Comparison of ENCODE assay signal across 9 cellular contexts in genomic region chr2:238784671-238785527, GRCh38.
DNase-seq lines count a peak whose midpoint lies in the region; ATAC-seq and TF ChIP-seq lines count a peak whose summit lies in the region.
"Had no signal": no experiment of that assay in that cellular context is flagged by ENCODE, and none has a peak within 500 bp of the region (broad histone marks: within the 10 kb centered on the region; RNA-seq: fewer than 3 reads in every experiment).

No MANE protein-coding gene starts in this region.

- no peak overlapping the region for H3K23ac ChIP-seq in IMR-90 (ENCODE audit: low read depth, low read length)

- H3K27me3 Mint-ChIP-seq in Caco-2 (ENCODE audit: insufficient read depth, unreplicated experiment), result peaks cover 4% of the 10 kb centered on the region
- H3K27me3 Mint-ChIP-seq in type B pancreatic cell, result peaks cover 15% of the 10 kb centered on the region

- H3K36me3 Mint-ChIP-seq in Caco-2 (ENCODE audit: insufficient read depth, unreplicated experiment) (no peaks in the 10 kb centered on the region), type B pancreatic cell (no peaks in the 10 kb centered on the region)

- no peak overlapping the region for H2BK15ac ChIP-seq in IMR-90 (ENCODE audit: low read depth, low read length)

- DNase-seq in Caco-2 (peak; percentile 46 to 47), IMR-90 (peak; percentile 61), RWPE1 (ENCODE audit: low spot score) (peak; percentile 74), glomerular endothelial cell (ENCODE audit: extremely low read depth, low read depth, low spot score) (peak; percentile 20), posterior vena cava (ENCODE audit: low spot score) (peak; percentile 92), type B pancreatic cell (ENCODE audit: extremely low spot score, unreplicated experiment) (no peak)
- DNase-seq in activated gamma-delta T cell treated with anti-CD3 and anti-CD28 coated beads, Interleukin-2, amount 50 U/mL, for 16 hours (ENCODE audit: low read depth), result peak; percentile 19

- intact Hi-C loops in Caco-2 (cut with micrococcal nuclease; ENCODE audit: unreplicated experiment), result loop anchor here (2.0 to 5.0 kb wide), 2 partner anchors 278 to 414 kb away; no protein-coding TSS in a partner anchor
- intact Hi-C loops in IMR-90 (cut with micrococcal nuclease), result loop anchor here (1.0 to 10.0 kb wide), 5 partner anchors 190 to 428 kb away; no protein-coding TSS in a partner anchor
- intact Hi-C loops in posterior vena cava (cut with DNase I), result loop anchor here (10.0 kb wide), 3 partner anchors 50 to 420 kb away; no protein-coding TSS in a partner anchor

- no peaks in the 10 kb centered on the region for H3K9me1 ChIP-seq in IMR-90 (ENCODE audit: insufficient read depth, low read length)

- no peak overlapping the region for H3K18ac ChIP-seq in IMR-90 (ENCODE audit: low read depth, low read length)

- in situ Hi-C loops in IMR-90 (cut with MboI; ENCODE audit: low sequenced_read_pairs), result loop anchor here (10.0 kb wide), 1 partner anchor 420 kb away; no protein-coding TSS in a partner anchor

- 14% methylated on average over 7 of the region's 17 CpGs; no CpG with 5 or more reads in 1 of the 2 experiments for WGBS in IMR-90 (ENCODE audit: extremely low coverage in 2 of 2, insufficient read length in 1 of 2), 2 experiments

- H3K27ac Mint-ChIP-seq in Caco-2 (ENCODE audit: unreplicated experiment), result no peak overlapping the region
- H3K27ac Mint-ChIP-seq in type B pancreatic cell, result no peak overlapping the region
- H3K27ac Mint-ChIP-seq: T-helper 1 cell treated with Interleukin-12 subunit alpha and Interleukin-12 subunit beta and Interleukin-4 antibody, amounts not matched to agents 30 μg/mL and 1 μg/mL, for 36 hours had no signal

- H2AK5ac ChIP-seq in IMR-90 (ENCODE audit: low read depth, low read length), result no peak overlapping the region

- H3K4me3 ChIP-seq in Caco-2 (ENCODE audit: low read depth, low read length), result no peak overlapping the region
- no peak overlapping the region for H3K4me3 ChIP-seq in IMR-90 (ENCODE audit: insufficient read depth, low read depth, low read length)

- H3K4me3 Mint-ChIP-seq in Caco-2 (ENCODE audit: unreplicated experiment) (no peak overlapping the region), type B pancreatic cell (no peak overlapping the region)
- H3K4me3 Mint-ChIP-seq: T-helper 1 cell treated with Interleukin-12 subunit alpha and Interleukin-12 subunit beta and Interleukin-4 antibody, amounts not matched to agents 30 μg/mL and 1 μg/mL, for 36 hours had no signal

- CTCF ChIA-PET in Caco-2 (lab: Charles Lee), result interaction anchor here (1.0 to 1.3 kb wide), 2 partner anchors 64 to 89 kb away, joined by 3 to 4 read pairs; no protein-coding TSS in a partner anchor
- CTCF ChIA-PET in IMR-90 (lab: Yijun Ruan, JAX), result interaction anchor here (0.6 to 1.8 kb wide), 14 partner anchors 12 to 1236 kb away, joined by 3 to 12 read pairs (median 3); no protein-coding TSS in a partner anchor
- CTCF ChIA-PET in RWPE1 (lab: Yijun Ruan, JAX), result interaction anchor here (0.5 to 1.8 kb wide), 26 partner anchors 14 to 1604 kb away, joined by 3 to 23 read pairs (median 4); no protein-coding TSS in a partner anchor

- ATAC-seq in IMR-90 (ENCODE audit: low read depth), result peak; percentile 88
- ATAC-seq in GM18505 (IDR thresholded peaks at IDR 0.05; ENCODE audit: unreplicated experiment), result no peak

- H3K9ac ChIP-seq in IMR-90 (ENCODE audit: low read depth, low read length), result no peak overlapping the region

- TF ChIP-seq POLR2A in IMR-90 (IDR thresholded peaks at IDR 0.05; ENCODE audit: low read depth, low read length) (no peak), GM18505 (IDR thresholded peaks at IDR 0.05; ENCODE audit: borderline replicate concordance, extremely low read depth, insufficient read depth, insufficient read length) (no peak)

- POLR2A ChIA-PET in Caco-2 (lab: Charles Lee), result no interaction called here
- POLR2A ChIA-PET in IMR-90 (lab: Charles Lee; ENCODE audit: unreplicated experiment), result no interaction called here
- POLR2A ChIA-PET in RWPE1 (lab: Yijun Ruan, JAX; ENCODE audit: low non-redundant PET), result no interaction called here

- H2BK120ac ChIP-seq in IMR-90 (ENCODE audit: low read depth, low read length), result no peak overlapping the region

- BruUV-seq in Caco-2 (replicated peaks; lab: Mats Ljungman, UMichigan) (no TSS peak), IMR-90 (replicated peaks; lab: Mats Ljungman, UMichigan) (no TSS peak)

- H4K8ac ChIP-seq in IMR-90 (ENCODE audit: low read depth in 2 of 2, low read length in 2 of 2), result no peak overlapping the region

- H3K27me3 ChIP-seq in Caco-2 (replicated peaks; ENCODE audit: control insufficient read depth, insufficient read depth, low read length), result no peaks in the 10 kb centered on the region
- H3K27me3 ChIP-seq in IMR-90 (ENCODE audit: control insufficient read depth, insufficient read depth, low read length), result peaks cover 2% of the 10 kb centered on the region

- dilution Hi-C loops in IMR-90 (cut with HindIII; ENCODE audit: low sequenced_read_pairs, unreplicated experiment), result no loop called here

- no peak overlapping the region for H4K5ac ChIP-seq in IMR-90 (ENCODE audit: low read depth, low read length)

- TF ChIP-seq CTCF in Caco-2 (IDR thresholded peaks at IDR 0.05; ENCODE audit: insufficient read depth in 1 of 2, low read depth in 1 of 2, low read length in 1 of 2, severe bottlenecking in 1 of 2, unreplicated experiment in 1 of 2) (peak; percentile 63 to 73), IMR-90 (conservative IDR thresholded peaks at IDR 0.05; ENCODE audit: low read depth, low read length) (peak; percentile 89), RWPE1 (conservative IDR thresholded peaks at IDR 0.05; ENCODE audit: low read depth) (peak; percentile 85), type B pancreatic cell (conservative IDR thresholded peaks at IDR 0.05) (peak; percentile 96)

- H2AK9ac ChIP-seq in IMR-90 (replicated peaks; ENCODE audit: low read depth, low read length, poor library complexity), result no peak overlapping the region

- no peaks in the 10 kb centered on the region for H3K4me1 ChIP-seq in Caco-2
- no peaks in the 10 kb centered on the region; the same call in 1 of the 2 replicates for H3K4me1 ChIP-seq in IMR-90 (ENCODE audit: control insufficient read depth, insufficient read depth, low read length)

- H3K9me3 ChIP-seq in Caco-2 (no peaks in the 10 kb centered on the region), IMR-90 (ENCODE audit: control insufficient read depth, insufficient read depth, low read length) (no peaks in the 10 kb centered on the region)

- H3K14ac ChIP-seq in IMR-90 (replicated peaks; ENCODE audit: low read depth, low read length), result no peak overlapping the region

- TF ChIP-seq RAD21 in IMR-90 (IDR thresholded peaks at IDR 0.05; ENCODE audit: low read length), result peak; percentile 89

- H3K36me3 ChIP-seq in Caco-2 (ENCODE audit: control insufficient read depth, insufficient read depth, low read length) (no peaks in the 10 kb centered on the region), IMR-90 (ENCODE audit: control insufficient read depth, insufficient read depth, low read length) (no peaks in the 10 kb centered on the region)

- no peaks in the 10 kb centered on the region for H4K20me1 ChIP-seq in IMR-90 (ENCODE audit: insufficient read depth, low read length)

- no peak overlapping the region for H2AFZ ChIP-seq in IMR-90 (replicated peaks; ENCODE audit: low read length, poor library complexity)

- H3K4me2 ChIP-seq in IMR-90 (ENCODE audit: low read depth, low read length), result no peak overlapping the region

- H3K9me3 Mint-ChIP-seq in Caco-2 (ENCODE audit: unreplicated experiment) (peaks cover 6% of the 10 kb centered on the region), type B pancreatic cell (peaks cover 3% of the 10 kb centered on the region)
- H3K9me3 Mint-ChIP-seq: T-helper 1 cell treated with Interleukin-12 subunit alpha and Interleukin-12 subunit beta and Interleukin-4 antibody, amounts not matched to agents 30 μg/mL and 1 μg/mL, for 36 hours had no signal

- no peak overlapping the region for H4K91ac ChIP-seq in IMR-90 (ENCODE audit: insufficient read depth, low read depth, low read length)

- no peaks in the 10 kb centered on the region for H3K79me1 ChIP-seq in IMR-90 (ENCODE audit: low read depth in 1 of 2, low read length in 2 of 2)

- H3K4me1 Mint-ChIP-seq in Caco-2 (ENCODE audit: low read depth, unreplicated experiment) (no peaks in the 10 kb centered on the region), type B pancreatic cell (ENCODE audit: unreplicated experiment) (peaks cover 14% of the 10 kb centered on the region)

- no peak overlapping the region for H2BK20ac ChIP-seq in IMR-90 (ENCODE audit: low read depth, low read length)

- H2BK5ac ChIP-seq in IMR-90 (ENCODE audit: low read depth, low read length, poor library complexity, severe bottlenecking), result no peak overlapping the region

- H3K4ac ChIP-seq in IMR-90 (ENCODE audit: low read depth, low read length), result no peak overlapping the region

- no peak overlapping the region for H3K27ac ChIP-seq in IMR-90 (ENCODE audit: insufficient read depth, low read length)
- peak overlapping the region; percentile 76 for H3K27ac ChIP-seq in RWPE1

- H3K56ac ChIP-seq in IMR-90 (ENCODE audit: extremely low read depth, insufficient read depth, low read length), result no peak overlapping the region

TF ChIP-seq in IMR-90, 13 proteins besides CTCF, POLR2A, EP300 and RAD21 (continues in another document):
- TF ChIP-seq MAZ (IDR thresholded peaks at IDR 0.05; ENCODE audit: borderline replicate concordance, low read depth, low read length) (peak; percentile 92), FOS (IDR thresholded peaks at IDR 0.05; ENCODE audit: low read depth, low read length) (no peak), CHD1 (IDR thresholded peaks at IDR 0.05; ENCODE audit: low read depth, low read length) (no peak), BHLHE40 (IDR thresholded peaks at IDR 0.05; ENCODE audit: low read depth, low read length) (no peak), ELK1 (IDR thresholded peaks at IDR 0.05; ENCODE audit: borderline replicate concordance, low read depth, low read length) (no peak), RFX5 (IDR thresholded peaks at IDR 0.05; ENCODE audit: low read depth, low read length) (no peak), NFE2L2 (IDR thresholded peaks at IDR 0.05; ENCODE audit: low read depth, low read length) (no peak)
